ENCODE assay signal across 9 cellular contexts in the genomic region with DNA sequence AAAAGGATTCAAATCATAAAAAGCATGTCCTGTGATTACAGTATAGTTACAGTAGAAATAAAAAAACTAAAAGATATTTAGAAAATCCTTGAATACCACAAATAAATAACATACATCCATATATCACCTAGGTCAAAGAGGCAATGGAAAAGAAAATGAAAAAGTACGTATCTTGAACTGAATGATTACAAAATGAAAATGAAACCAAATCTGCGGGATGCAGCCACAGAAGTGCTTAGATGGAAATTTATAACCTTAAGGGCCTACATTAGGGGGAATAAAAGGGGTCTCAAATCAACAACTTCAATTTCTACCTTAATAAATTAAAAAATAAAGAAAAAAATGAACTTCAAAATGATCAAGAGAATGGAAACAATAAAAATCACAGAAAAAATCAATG.
DNase-seq lines count a peak whose midpoint lies in the region; ATAC-seq and TF ChIP-seq lines count a peak whose summit lies in the region.
"Had no signal": no experiment of that assay in that cellular context is flagged by ENCODE, and none has a peak within 500 bp of the region (broad histone marks: within the 10 kb centered on the region; RNA-seq: fewer than 3 reads in every experiment).

No MANE protein-coding gene starts in this region.

- H3K4me3 ChIP-seq in A673 (ENCODE audit: low read depth, low read length, poor library complexity, severe bottlenecking) (peak overlapping the region; percentile 19), DND-41 (ENCODE audit: low read depth in 1 of 2, low read length in 2 of 2) (peak overlapping the region; percentile 12 to 49; a peak in 3 of 4 replicates), mesenchymal stem cell (ENCODE audit: insufficient read depth in 1 of 2, low read depth in 1 of 2, low read length in 2 of 2) (peak overlapping the region in 1 of 2 experiments; percentile 49)

- H3K14ac ChIP-seq in mesenchymal stem cell (ENCODE audit: low read length in 2 of 2), result no peak overlapping the region

- H4K8ac ChIP-seq in mesenchymal stem cell (ENCODE audit: low read length), result no peak overlapping the region

- H2AFZ ChIP-seq in DND-41 (ENCODE audit: low read depth, low read length) (peak overlapping the region; percentile 73), mesenchymal stem cell (ENCODE audit: low read depth, low read length) (no peak overlapping the region)

- H3K9me3 Mint-ChIP-seq in T-helper 2 cell treated with Interferon-gamma antibody and Interleukin-4, amounts not matched to agents 5 μg/mL and 100 μg/mL, for 36 hours, result no peaks in the 10 kb centered on the region

- BruUV-seq in A673 (replicated peaks; lab: Mats Ljungman, UMichigan), result no TSS peak

- H3K4me3 Mint-ChIP-seq in T-helper 2 cell treated with Interferon-gamma antibody and Interleukin-4, amounts not matched to agents 5 μg/mL and 100 μg/mL, for 36 hours, result peak overlapping the region; percentile 68

- intact Hi-C loops in A673 (cut with micrococcal nuclease; ENCODE audit: unreplicated experiment), result no loop called here

- CTCF ChIA-PET in A673 (lab: Charles Lee), result no interaction called here

- WGBS in mesenchymal stem cell, result 100% methylated on average over 1 of the region's 2 CpGs

- H3K9me3 ChIP-seq in A673 (ENCODE audit: low read depth, low read length, poor library complexity, severe bottlenecking) (peaks cover 11% of the 10 kb centered on the region), DND-41 (ENCODE audit: insufficient read depth, low read length, severe bottlenecking) (no peaks in the 10 kb centered on the region), mesenchymal stem cell (ENCODE audit: control insufficient read depth, low read length) (no peaks in the 10 kb centered on the region)

- H3K79me2 ChIP-seq in DND-41 (ENCODE audit: insufficient read depth, low read length), result no peaks in the 10 kb centered on the region

- H3K4ac ChIP-seq in mesenchymal stem cell (ENCODE audit: low read depth in 1 of 2, low read length in 2 of 2), result no peak overlapping the region

- no peak overlapping the region for H4K91ac ChIP-seq in mesenchymal stem cell (ENCODE audit: low read length)

- TF ChIP-seq CTCF in A673 (conservative IDR thresholded peaks at IDR 0.05; ENCODE audit: low read depth, low read length), result no peak
- no peak for TF ChIP-seq CTCF in DND-41 (IDR thresholded peaks at IDR 0.05; ENCODE audit: borderline replicate concordance, extremely low read depth, low read length, poor library complexity, severe bottlenecking)

- peaks cover 5% of the 10 kb centered on the region for H3K4me1 Mint-ChIP-seq in T-helper 2 cell treated with Interferon-gamma antibody and Interleukin-4, amounts not matched to agents 5 μg/mL and 100 μg/mL, for 36 hours (ENCODE audit: low read depth)

- peaks cover 3% of the 10 kb centered on the region for H3K27me3 Mint-ChIP-seq in T-helper 2 cell treated with Interferon-gamma antibody and Interleukin-4, amounts not matched to agents 5 μg/mL and 100 μg/mL, for 36 hours (ENCODE audit: low read depth)

- H3K23ac ChIP-seq in mesenchymal stem cell (ENCODE audit: low read length in 2 of 2), result no peak overlapping the region

- peak overlapping the region; percentile 27 for H3K9ac ChIP-seq in DND-41 (ENCODE audit: low read depth, low read length)
- H3K9ac ChIP-seq in mesenchymal stem cell (ENCODE audit: low read length), result peak overlapping the region; percentile 78

- H2BK12ac ChIP-seq in mesenchymal stem cell (ENCODE audit: low read length in 2 of 2), result no peak overlapping the region

- no peak overlapping the region for H2BK15ac ChIP-seq in mesenchymal stem cell (ENCODE audit: low read depth, poor library complexity, severe bottlenecking)

- H4K20me1 ChIP-seq in DND-41 (ENCODE audit: insufficient read depth, low read length), result no peaks in the 10 kb centered on the region

- DNase-seq in A673 (ENCODE audit: low spot score) (no peak), DND-41 (peak; percentile 14), mesenchymal stem cell (peak; percentile 19), HuH-7 (ENCODE audit: low spot score) (no peak)
- no peak for DNase-seq in T-helper 2 cell treated with Interferon-gamma antibody and Interleukin-4, amounts not matched to agents 5 μg/mL and 100 μg/mL, for 36 hours (ENCODE audit: low spot score)
- no peak for DNase-seq in stimulated activated CD4-positive, alpha-beta T cell treated with anti-CD3 and anti-CD28 coated beads, Interleukin-4, amount 100 ng/mL, for 1 hour
- DNase-seq: NCI-H1436 had no signal

- no peaks in the 10 kb centered on the region for H3K79me1 ChIP-seq in mesenchymal stem cell (replicated peaks; ENCODE audit: low read length, poor library complexity, severe bottlenecking)

- H3K4me2 ChIP-seq in DND-41 (ENCODE audit: insufficient read depth, low read length), result peak overlapping the region; percentile 62
- no peak overlapping the region for H3K4me2 ChIP-seq in mesenchymal stem cell (ENCODE audit: low read length, poor library complexity, severe bottlenecking)

- H3K36me3 Mint-ChIP-seq in T-helper 2 cell treated with Interferon-gamma antibody and Interleukin-4, amounts not matched to agents 5 μg/mL and 100 μg/mL, for 36 hours (ENCODE audit: low read depth), result no peaks in the 10 kb centered on the region

- H3K27ac ChIP-seq in A673 (ENCODE audit: low read depth, low read length, poor library complexity, severe bottlenecking) (no peak overlapping the region), DND-41 (ENCODE audit: low read length) (no peak overlapping the region; the same call in 1 of the 2 replicates), mesenchymal stem cell (ENCODE audit: low read length, poor library complexity, severe bottlenecking) (no peak overlapping the region)

- ATAC-seq in DND-41 (ENCODE audit: insufficient read depth, low read depth) (peak; percentile 82), HG03280 (IDR thresholded peaks at IDR 0.05; ENCODE audit: unreplicated experiment) (no peak), HG03175 (IDR thresholded peaks at IDR 0.05; ENCODE audit: unreplicated experiment) (no peak)

- H3K27me3 ChIP-seq in A673 (replicated peaks; ENCODE audit: insufficient read depth, low read depth, low read length, poor library complexity) (no peaks in the 10 kb centered on the region), DND-41 (ENCODE audit: insufficient read depth, low read length, poor library complexity) (no peaks in the 10 kb centered on the region), mesenchymal stem cell (ENCODE audit: control insufficient read depth in 1 of 2, insufficient read depth in 1 of 2, low read length in 2 of 2) (no peaks in the 10 kb centered on the region)

- H2BK120ac ChIP-seq in mesenchymal stem cell (ENCODE audit: low read depth, low read length), result no peak overlapping the region

- no peaks in the 10 kb centered on the region for H3K4me1 ChIP-seq in A673 (ENCODE audit: insufficient read depth, low read length, poor library complexity, severe bottlenecking)
- H3K4me1 ChIP-seq in DND-41 (ENCODE audit: insufficient read depth, low read length), result peaks cover 11% of the 10 kb centered on the region
- H3K4me1 ChIP-seq in mesenchymal stem cell (ENCODE audit: control insufficient read depth, insufficient read depth, low read depth, low read length), result no peaks in the 10 kb centered on the region

- no peak overlapping the region for H3K27ac Mint-ChIP-seq in T-helper 2 cell treated with Interferon-gamma antibody and Interleukin-4, amounts not matched to agents 5 μg/mL and 100 μg/mL, for 36 hours

- H2BK5ac ChIP-seq in mesenchymal stem cell (ENCODE audit: low read depth, low read length, poor library complexity, severe bottlenecking), result no peak overlapping the region

- no peaks in the 10 kb centered on the region for H3K36me3 ChIP-seq in A673 (ENCODE audit: insufficient read depth, low read length, poor library complexity, severe bottlenecking)
- no peaks in the 10 kb centered on the region for H3K36me3 ChIP-seq in DND-41 (ENCODE audit: insufficient read depth, low read length)
- no peaks in the 10 kb centered on the region for H3K36me3 ChIP-seq in mesenchymal stem cell (ENCODE audit: control insufficient read depth in 1 of 2, insufficient read depth in 2 of 2, low read depth in 1 of 2, low read length in 2 of 2)

- H2AK5ac ChIP-seq in mesenchymal stem cell (ENCODE audit: low read length, severe bottlenecking), result no peak overlapping the region

- no peak overlapping the region for H3K18ac ChIP-seq in mesenchymal stem cell (ENCODE audit: low read depth in 1 of 2, low read length in 2 of 2)

- POLR2A ChIA-PET in A673 (lab: Charles Lee; ENCODE audit: low non-redundant PET), result no interaction called here

Comparison
In these comparisons a context has a peak if more than half of its experiments do, and no peak if none do; other contexts are left out.
1. DNase-seq: peak in DND-41 (single experiment) and mesenchymal stem cell (single experiment); none in A673 (single experiment), T-helper 2 cell treated with Interferon-gamma antibody and Interleukin-4, amounts not matched to agents 5 μg/mL and 100 μg/mL, for 36 hours (single experiment), stimulated activated CD4-positive, alpha-beta T cell treated with anti-CD3 and anti-CD28 coated beads, Interleukin-4, amount 100 ng/mL, for 1 hour (single experiment) and HuH-7 (single experiment).